Comparison of ENCODE assay signal across 19 cellular contexts in the genomic region with DNA sequence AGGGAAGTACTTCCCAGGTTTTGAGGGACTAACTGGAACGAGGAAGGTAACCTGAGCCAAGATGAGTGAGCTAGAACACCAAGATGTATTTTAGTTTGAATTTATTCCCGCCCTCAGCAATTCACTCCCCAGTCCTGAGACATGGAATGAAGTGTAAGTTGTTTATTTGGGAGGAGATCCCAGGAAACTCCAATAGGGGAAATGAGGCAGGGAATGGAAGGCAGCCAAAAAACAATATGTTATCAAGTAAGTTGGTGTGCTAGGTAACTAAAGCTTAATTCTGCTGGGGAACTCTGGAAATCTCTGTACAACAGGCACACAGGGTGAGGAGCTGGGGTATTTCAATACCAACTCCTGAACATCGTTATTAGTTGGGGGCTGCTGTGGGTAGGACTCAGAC.
"Had no signal": no experiment of that assay in that cellular context is flagged by ENCODE, and none has a peak within 500 bp of the region (broad histone marks: within the 10 kb centered on the region; RNA-seq: fewer than 3 reads in every experiment).

No MANE protein-coding gene starts in this region.

- H3K9me3 Mint-ChIP-seq: endodermal cell; memory B cell; natural killer cell treated with Interleukin-12 subunit alpha and Interleukin-12 subunit beta and Interleukin-15 and Interleukin-18, amount 100 ng/mL, for 72 hours; neural crest cell had no signal

- H3K36me3 Mint-ChIP-seq: memory B cell; natural killer cell treated with Interleukin-12 subunit alpha and Interleukin-12 subunit beta and Interleukin-15 and Interleukin-18, amount 100 ng/mL, for 72 hours had no signal

- H3K36me3 ChIP-seq: neutrophil, right lobe of liver, thoracic aorta, tibial nerve, upper lobe of left lung had no signal

- H3K4me1 Mint-ChIP-seq: endodermal cell, neural crest cell had no signal

- H3K4me3 Mint-ChIP-seq: endodermal cell; memory B cell; natural killer cell treated with Interleukin-12 subunit alpha and Interleukin-12 subunit beta and Interleukin-15 and Interleukin-18, amount 100 ng/mL, for 72 hours; neural crest cell had no signal

- H3K9me3 ChIP-seq: neutrophil, right lobe of liver, thoracic aorta, tibial nerve, upper lobe of left lung had no signal

- H3K27ac ChIP-seq: epithelial cell of prostate, neutrophil, parathyroid adenoma, right lobe of liver, thoracic aorta, tibial nerve, upper lobe of left lung had no signal

- H3K27ac Mint-ChIP-seq: endodermal cell; memory B cell; natural killer cell treated with Interleukin-12 subunit alpha and Interleukin-12 subunit beta and Interleukin-15 and Interleukin-18, amount 100 ng/mL, for 72 hours; progenitor cell of endocrine pancreas had no signal

- DNase-seq: effector CD8-positive, alpha-beta T cell; endodermal cell; right lobe of liver; small intestine; stimulated activated CD4-positive, alpha-beta T cell treated with anti-CD3 and anti-CD28 coated beads, Interleukin-15, amount 100 ng/mL, for 24 hours; stimulated activated CD4-positive, alpha-beta T cell treated with anti-CD3 and anti-CD28 coated beads, Interleukin-2, amount 100 ng/mL, for 48 hours; stimulated activated naive CD4-positive, alpha-beta T cell; upper lobe of left lung had no signal

- H3K4me3 ChIP-seq: lung, right lobe of liver, thoracic aorta, tibial nerve, upper lobe of left lung had no signal

- H3K27me3 Mint-ChIP-seq: memory B cell; natural killer cell treated with Interleukin-12 subunit alpha and Interleukin-12 subunit beta and Interleukin-15 and Interleukin-18, amount 100 ng/mL, for 72 hours; progenitor cell of endocrine pancreas had no signal

- H3K4me1 ChIP-seq: parathyroid adenoma, right lobe of liver had no signal

- H3K27me3 ChIP-seq: neutrophil, right lobe of liver, tibial nerve, upper lobe of left lung had no signal

- ATAC-seq: esophagus mucosa; natural killer cell treated with Interleukin-12 subunit alpha and Interleukin-12 subunit beta and Interleukin-15 and Interleukin-18, amount 100 ng/mL, for 72 hours; right lobe of liver had no signal
